In the genomic region with DNA sequence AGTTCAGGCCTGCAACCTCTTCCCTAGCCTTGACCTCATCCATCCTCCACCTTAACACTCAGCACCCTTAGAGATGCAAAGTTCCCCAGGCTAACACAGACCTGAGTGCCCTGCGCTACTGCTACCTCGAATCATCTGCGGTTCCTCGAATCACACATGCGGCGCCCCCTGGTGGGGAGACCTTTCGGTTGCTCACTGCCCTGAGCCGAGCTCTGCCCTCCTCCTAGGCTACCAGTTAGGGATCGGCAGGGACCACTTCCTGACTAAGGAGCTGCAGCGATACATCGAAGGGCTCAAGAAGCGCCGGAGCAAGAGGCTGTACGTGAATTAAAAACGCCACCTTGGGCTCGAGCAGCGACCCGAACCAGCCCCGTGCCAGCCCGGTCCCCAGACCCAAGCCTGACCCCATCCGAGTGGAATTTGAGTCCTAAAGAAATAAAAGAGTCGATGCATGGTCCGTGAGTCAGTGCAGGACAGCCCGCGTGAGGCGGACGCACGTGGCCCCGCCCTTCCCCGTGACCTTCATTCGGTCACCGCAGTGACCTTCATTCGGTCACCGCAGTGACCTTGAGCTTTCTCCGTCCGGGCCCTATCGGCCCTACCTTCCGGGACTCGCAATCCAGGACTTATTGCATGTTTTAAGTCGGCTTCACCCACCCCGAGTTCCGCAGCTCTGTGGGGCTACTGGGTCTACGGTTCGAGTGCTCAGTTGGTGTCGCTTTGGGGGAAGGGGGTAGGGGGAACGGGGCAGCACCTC, we compare ENCODE assay signal across 1 cellular context.
TF ChIP-seq lines count a peak whose summit lies in the region.

No MANE protein-coding gene starts in this region.

TF ChIP-seq in IMR-90, 13 proteins besides CTCF, POLR2A, EP300 and RAD21:
- TF ChIP-seq CHD1 (IDR thresholded peaks at IDR 0.05; ENCODE audit: low read depth, low read length) (no peak), SMC3 (IDR thresholded peaks at IDR 0.05; ENCODE audit: low read depth, low read length) (peak; percentile 66), NFE2L2 (IDR thresholded peaks at IDR 0.05; ENCODE audit: low read depth, low read length) (no peak), RFX5 (IDR thresholded peaks at IDR 0.05; ENCODE audit: low read depth, low read length) (no peak), RCOR1 (IDR thresholded peaks at IDR 0.05; ENCODE audit: insufficient replicate concordance, low read length) (no peak), CEBPB (IDR thresholded peaks at IDR 0.05; ENCODE audit: low read depth, low read length) (no peak), FOS (IDR thresholded peaks at IDR 0.05; ENCODE audit: low read depth, low read length) (no peak), MAZ (IDR thresholded peaks at IDR 0.05; ENCODE audit: borderline replicate concordance, low read depth, low read length) (peak; percentile 30; the same call in 1 of the 2 replicates), MAFK (IDR thresholded peaks at IDR 0.05; ENCODE audit: low read depth, low read length) (no peak), BHLHE40 (IDR thresholded peaks at IDR 0.05; ENCODE audit: low read depth, low read length) (peak; percentile 88), MXI1 (IDR thresholded peaks at IDR 0.05; ENCODE audit: borderline replicate concordance, low read depth, low read length) (peak; percentile 54; the same call in 1 of the 2 replicates)
- TF ChIP-seq, protein P1, sequence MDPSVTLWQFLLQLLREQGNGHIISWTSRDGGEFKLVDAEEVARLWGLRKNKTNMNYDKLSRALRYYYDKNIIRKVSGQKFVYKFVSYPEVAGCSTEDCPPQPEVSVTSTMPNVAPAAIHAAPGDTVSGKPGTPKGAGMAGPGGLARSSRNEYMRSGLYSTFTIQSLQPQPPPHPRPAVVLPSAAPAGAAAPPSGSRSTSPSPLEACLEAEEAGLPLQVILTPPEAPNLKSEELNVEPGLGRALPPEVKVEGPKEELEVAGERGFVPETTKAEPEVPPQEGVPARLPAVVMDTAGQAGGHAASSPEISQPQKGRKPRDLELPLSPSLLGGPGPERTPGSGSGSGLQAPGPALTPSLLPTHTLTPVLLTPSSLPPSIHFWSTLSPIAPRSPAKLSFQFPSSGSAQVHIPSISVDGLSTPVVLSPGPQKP (IDR thresholded peaks at IDR 0.05; ENCODE audit: borderline replicate concordance, low read depth, low read length) = no peak
- TF ChIP-seq, protein P2, sequence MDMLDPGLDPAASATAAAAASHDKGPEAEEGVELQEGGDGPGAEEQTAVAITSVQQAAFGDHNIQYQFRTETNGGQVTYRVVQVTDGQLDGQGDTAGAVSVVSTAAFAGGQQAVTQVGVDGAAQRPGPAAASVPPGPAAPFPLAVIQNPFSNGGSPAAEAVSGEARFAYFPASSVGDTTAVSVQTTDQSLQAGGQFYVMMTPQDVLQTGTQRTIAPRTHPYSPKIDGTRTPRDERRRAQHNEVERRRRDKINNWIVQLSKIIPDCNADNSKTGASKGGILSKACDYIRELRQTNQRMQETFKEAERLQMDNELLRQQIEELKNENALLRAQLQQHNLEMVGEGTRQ (IDR thresholded peaks at IDR 0.05; ENCODE audit: low read depth, low read length) = peak; percentile 70
TF ChIP-seq in IMR-90: peak in this region for 5.
